ENCODE assay signal across 8 cellular contexts in the genomic region with DNA sequence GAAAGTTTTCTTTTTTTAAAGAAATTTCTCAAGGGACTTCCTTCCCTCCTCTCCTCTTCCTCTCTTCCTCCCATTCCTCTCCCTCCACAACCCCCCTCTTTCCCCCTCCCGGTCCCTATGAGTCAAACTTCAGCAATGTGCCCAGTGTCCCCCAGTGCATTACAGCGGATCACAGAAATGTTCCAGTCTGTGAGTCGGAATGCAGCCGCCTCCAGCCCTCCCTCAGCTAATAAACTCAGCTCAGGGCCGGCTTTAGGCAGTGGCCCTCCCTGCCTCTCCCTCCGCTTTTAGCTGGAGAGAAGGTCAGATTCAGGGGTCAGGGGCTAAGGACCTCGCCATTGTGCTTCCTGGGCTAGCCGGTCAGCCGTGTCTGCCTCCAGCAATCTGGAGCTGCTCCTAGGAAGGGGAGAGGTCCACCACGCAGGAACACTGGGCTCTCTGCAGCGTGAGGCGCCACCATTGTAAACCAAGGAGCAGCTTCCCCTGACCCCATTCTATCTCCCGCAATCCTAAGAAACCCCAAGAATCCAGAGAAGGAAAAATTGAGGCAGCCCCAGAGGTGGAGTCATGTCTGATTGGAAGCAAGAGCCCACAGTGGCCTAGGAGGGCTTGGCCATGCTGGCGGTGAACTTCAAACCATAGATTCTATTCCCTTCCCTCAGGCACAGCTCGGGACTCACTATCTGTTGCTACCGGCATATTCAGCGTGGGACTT. TPM values are rescaled to one million over a fixed set of nuclear protein-coding genes. Genes with fewer than 3 reads are reported as not detected.
DNase-seq lines count a peak whose midpoint lies in the region; ATAC-seq and TF ChIP-seq lines count a peak whose summit lies in the region.

No MANE protein-coding gene starts in this region.

- TF ChIP-seq CTCF in C4-2B (conservative IDR thresholded peaks at IDR 0.05) (no peak), parathyroid adenoma (IDR thresholded peaks at IDR 0.05) (no peak)

- peak overlapping the region; percentile 66 for H2AFZ ChIP-seq in parathyroid adenoma

- H3K27ac Mint-ChIP-seq in IgD-negative memory B cell: peak overlapping the region in 2 of 3 donors; percentile 86 to 95
- H3K27ac Mint-ChIP-seq in activated naive CD8-positive, alpha-beta T cell treated with anti-CD3 and anti-CD28 coated beads, Interleukin-2, amount 50 U/mL, for 24 hours: peak overlapping the region; percentile 98

- H3K4me3 Mint-ChIP-seq in IgD-negative memory B cell: peak overlapping the region; percentile 87 to 92 (median 89)
- H3K4me3 Mint-ChIP-seq in activated naive CD8-positive, alpha-beta T cell treated with anti-CD3 and anti-CD28 coated beads, Interleukin-2, amount 50 U/mL, for 24 hours: peak overlapping the region; percentile 95

- H3K36me3 Mint-ChIP-seq in IgD-negative memory B cell: peaks cover 4% of the 10 kb centered on the region
- peaks cover 28% of the 10 kb centered on the region for H3K36me3 Mint-ChIP-seq in activated naive CD8-positive, alpha-beta T cell treated with anti-CD3 and anti-CD28 coated beads, Interleukin-2, amount 50 U/mL, for 24 hours (ENCODE audit: low read depth)

- no peaks in the 10 kb centered on the region for H3K36me3 ChIP-seq in parathyroid adenoma (ENCODE audit: control insufficient read depth, insufficient read depth, low read length)

- peak overlapping the region; percentile 73 for H3K4me2 ChIP-seq in parathyroid adenoma (ENCODE audit: low read length)

- H3K27ac ChIP-seq in C4-2B: peak overlapping the region; percentile 85
- H3K27ac ChIP-seq in parathyroid adenoma: peak overlapping the region; percentile 94

- H3K9ac ChIP-seq in parathyroid adenoma: no peak overlapping the region

- peaks cover 36% of the 10 kb centered on the region for H3K4me1 ChIP-seq in parathyroid adenoma

- intact Hi-C loops in cardiac septum (cut with DNase I): no loop called here

- H3K79me2 ChIP-seq in parathyroid adenoma: peaks cover 15% of the 10 kb centered on the region

- H3K27me3 Mint-ChIP-seq in IgD-negative memory B cell: peaks cover 2% of the 10 kb centered on the region
- no peaks in the 10 kb centered on the region for H3K27me3 Mint-ChIP-seq in activated naive CD8-positive, alpha-beta T cell treated with anti-CD3 and anti-CD28 coated beads, Interleukin-2, amount 50 U/mL, for 24 hours

- no peaks in the 10 kb centered on the region for H3K27me3 ChIP-seq in parathyroid adenoma (ENCODE audit: control insufficient read depth, insufficient read depth, low read length)

- H3K4me1 Mint-ChIP-seq in IgD-negative memory B cell: peaks cover 44 to 51% (median 51%) of the 10 kb centered on the region in 3 donors
- peaks cover 74% of the 10 kb centered on the region for H3K4me1 Mint-ChIP-seq in activated naive CD8-positive, alpha-beta T cell treated with anti-CD3 and anti-CD28 coated beads, Interleukin-2, amount 50 U/mL, for 24 hours

- no peak for ATAC-seq in activated naive CD8-positive, alpha-beta T cell treated with anti-CD3 and anti-CD28 coated beads, Interleukin-2, amount 50 U/mL, for 24 hours
- no peak for ATAC-seq in GM18868 (IDR thresholded peaks at IDR 0.05; ENCODE audit: unreplicated experiment)

- no peak for DNase-seq in activated naive CD8-positive, alpha-beta T cell treated with anti-CD3 and anti-CD28 coated beads, Interleukin-2, amount 50 U/mL, for 24 hours
- peak; percentile 89 for DNase-seq in cardiac septum (ENCODE audit: low spot score)
- DNase-seq in NCI-H2196 (lab: John Stamatoyannopoulos, UW; ENCODE audit: unreplicated experiment): no peak
- no peak for DNase-seq in NCI-H2107 treated with DMSO at 0.1 percent for 48 hours (lab: John Stamatoyannopoulos, UW; ENCODE audit: unreplicated experiment)

- no peaks in the 10 kb centered on the region for H3K9me3 Mint-ChIP-seq in IgD-negative memory B cell
- H3K9me3 Mint-ChIP-seq in activated naive CD8-positive, alpha-beta T cell treated with anti-CD3 and anti-CD28 coated beads, Interleukin-2, amount 50 U/mL, for 24 hours: no peaks in the 10 kb centered on the region

- H3K4me3 ChIP-seq in parathyroid adenoma (ENCODE audit: low read depth, low read length): peak overlapping the region; percentile 63

- no peaks in the 10 kb centered on the region for H3K9me3 ChIP-seq in parathyroid adenoma (ENCODE audit: control insufficient read depth, low read length)

RNA-seq across cellular contexts. Expression of a gene that starts 1.1 kb away (rescaled TPM):
- polyA plus RNA-seq in IgD-negative memory B cell: 20.9 TPM
- total RNA-seq in cardiac septum: 62.7 TPM

RNA-seq across cellular contexts. Expression of a gene that starts 47.8 kb away (rescaled TPM):
- polyA plus RNA-seq in IgD-negative memory B cell: 21.7 TPM
- total RNA-seq in cardiac septum: 20.7 TPM
